ENCODE assay signal across 22 cellular contexts in genomic region chr5:107268241-107268640, GRCh38.
"Had no signal": no experiment of that assay in that cellular context is flagged by ENCODE, and none has a peak within 500 bp of the region (broad histone marks: within the 10 kb centered on the region; RNA-seq: fewer than 3 reads in every experiment).

No MANE protein-coding gene starts in this region.

- ATAC-seq: esophagus mucosa, left colon, pancreas, right cardiac atrium had no signal

- DNase-seq: activated CD4-positive, alpha-beta T cell treated with anti-CD3 and anti-CD28 coated beads for 4 hours; activated CD4-positive, alpha-beta T cell treated with anti-CD3 and anti-CD28 coated beads, Interleukin-2, amount 50 U/mL, for 4 hours; activated effector memory CD4-positive, alpha-beta T cell treated with Interleukin-2 at 50 U/mL for 16 hours; activated naive CD4-positive, alpha-beta T cell treated with Interleukin-2 at 50 U/mL for 16 hours; activated T-cell treated with anti-CD3 and anti-CD28 coated beads for 4 hours; anterior cingulate cortex; cortex of kidney; head of caudate nucleus; hippocampal formation; kidney; left colon; mammary epithelial cell; naive B cell; nephron progenitor cell; pancreas; right cardiac atrium; stimulated activated CD4-positive, alpha-beta T cell treated with anti-CD3 and anti-CD28 coated beads, Interleukin-2, amount 100 ng/mL, for 48 hours; stimulated activated naive CD4-positive, alpha-beta T cell treated with Interleukin-2 at 50 U/mL for 16 hours; T-helper 1 cell; transverse colon had no signal

- H3K27ac ChIP-seq: pancreas, transverse colon, VCaP had no signal

- FAIRE-seq: kidney, pancreas had no signal

- H3K4me3 ChIP-seq: pancreas, transverse colon had no signal

- H3K36me3 ChIP-seq: pancreas, transverse colon had no signal

- H3K9me3 ChIP-seq: pancreas, transverse colon had no signal

- H3K4me1 ChIP-seq: pancreas, transverse colon had no signal

- H3K27me3 ChIP-seq: pancreas, transverse colon had no signal
